12 cellular contexts compared by ENCODE assay signal in genomic region chr20:60132827-60133549, GRCh38.
"Had no signal": no experiment of that assay in that cellular context is flagged by ENCODE, and none has a peak within 500 bp of the region (broad histone marks: within the 10 kb centered on the region; RNA-seq: fewer than 3 reads in every experiment).

No MANE protein-coding gene starts in this region.

- H3K36me3 Mint-ChIP-seq: neural progenitor cell had no signal

- H3K4me3 Mint-ChIP-seq: endodermal cell, neural progenitor cell had no signal

- H3K27ac Mint-ChIP-seq: activated T-helper 2 cell treated with anti-CD3 and anti-CD28 coated beads, Interferon-gamma antibody, Interleukin-2, Interleukin-4, amounts not matched to agents 10 μg/mL and 5 μg/mL and 100 μg/mL, durations not matched to agents 14 hours and 24 hours and 36 hours; endodermal cell; neural progenitor cell had no signal

- DNase-seq: activated CD4-positive, alpha-beta T cell treated with anti-CD3 and anti-CD28 coated beads for 1 hour; activated CD4-positive, alpha-beta T cell treated with anti-CD3 and anti-CD28 coated beads, Interleukin-2, amount 50 U/mL, for 4 hours; activated naive CD4-positive, alpha-beta T cell treated with anti-CD3 and anti-CD28 coated beads, Interleukin-2, amount 50 U/mL, for 16 hours; activated T-cell treated with anti-CD3 and anti-CD28 coated beads for 4 hours; endodermal cell; erythroblast; islet precursor cell; midbrain; stimulated activated CD4-positive, alpha-beta T cell treated with anti-CD3 and anti-CD28 coated beads, Interleukin-2, amount 100 ng/mL, for 48 hours; stimulated activated naive CD4-positive, alpha-beta T cell had no signal

- H3K9me3 Mint-ChIP-seq: activated T-helper 2 cell treated with anti-CD3 and anti-CD28 coated beads, Interferon-gamma antibody, Interleukin-2, Interleukin-4, amounts not matched to agents 10 μg/mL and 5 μg/mL and 100 μg/mL, durations not matched to agents 14 hours and 24 hours and 36 hours; endodermal cell; neural progenitor cell had no signal
